In the genomic region with DNA sequence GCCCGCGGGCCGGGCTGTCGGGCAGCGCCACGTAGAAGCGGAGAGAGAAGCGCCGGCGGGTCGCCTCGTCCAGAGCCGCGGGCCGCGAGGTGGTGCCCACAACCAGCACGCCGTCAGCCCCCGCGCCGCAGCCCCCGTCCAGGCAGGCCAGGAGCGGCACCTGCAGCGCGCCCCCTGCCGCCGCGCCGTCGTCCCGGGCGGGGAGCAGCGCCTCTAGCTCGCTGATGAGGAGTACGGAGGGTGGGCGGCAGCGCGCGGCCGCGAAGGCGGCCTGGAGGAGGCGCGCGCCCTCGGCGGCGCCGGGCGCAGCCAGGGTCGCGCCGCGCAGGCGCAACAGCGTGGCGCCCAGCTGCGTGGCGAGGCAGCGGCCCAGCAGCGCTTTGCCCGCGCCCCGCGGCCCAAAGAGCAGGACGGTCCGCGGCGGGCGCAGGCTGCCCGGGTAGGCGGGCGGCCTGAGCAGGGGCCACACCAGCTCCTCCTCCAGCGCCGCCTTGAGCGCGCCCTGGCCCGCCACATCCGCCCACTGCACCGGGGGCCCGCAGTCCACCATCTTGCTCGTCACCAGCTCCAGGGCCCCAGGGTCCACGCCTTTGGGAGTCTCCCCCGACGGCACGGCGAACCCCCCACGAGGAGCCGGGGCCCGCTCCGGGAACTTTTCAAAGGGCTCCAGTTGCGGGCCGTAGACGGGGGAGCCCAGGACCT, we compare ENCODE assay signal across 8 cellular contexts.
A peak's percentile ranks its signal among the peaks of the same experiment; 100 is the strongest.
DNase-seq lines count a peak whose midpoint lies in the region; ATAC-seq and TF ChIP-seq lines count a peak whose summit lies in the region.

No MANE protein-coding gene starts in this region.

- peak overlapping the region; percentile 62 for H3K27ac ChIP-seq in layer of hippocampus (ENCODE audit: low read depth, low read length)

- H3K9me3 Mint-ChIP-seq in T-helper 2 cell treated with Interferon-gamma antibody and Interleukin-4, amounts not matched to agents 5 μg/mL and 100 μg/mL, for 36 hours, result no peaks in the 10 kb centered on the region

- H3K27me3 Mint-ChIP-seq in T-helper 2 cell treated with Interferon-gamma antibody and Interleukin-4, amounts not matched to agents 5 μg/mL and 100 μg/mL, for 36 hours (ENCODE audit: low read depth), result peaks cover 45% of the 10 kb centered on the region

- DNase-seq in DMS53 treated with DMSO at 0.1 percent for 48 hours (lab: John Stamatoyannopoulos, UW; ENCODE audit: unreplicated experiment) (peak; percentile 29), NCI-H1105 treated with DMSO at 0.1 percent for 48 hours (lab: John Stamatoyannopoulos, UW) (peak; percentile 43), astrocyte of the spinal cord (ENCODE audit: low read depth, low spot score) (peak; percentile 38)
- DNase-seq in T-helper 2 cell treated with Interferon-gamma antibody and Interleukin-4, amounts not matched to agents 5 μg/mL and 100 μg/mL, for 36 hours (ENCODE audit: low spot score), result peak; percentile 83
- DNase-seq in stimulated activated CD4-positive, alpha-beta T cell treated with anti-CD3 and anti-CD28 coated beads, Interleukin-4, amount 100 ng/mL, for 48 hours (ENCODE audit: low read depth in 2 of 2), result peak; percentile 75 to 78

- H3K4me3 ChIP-seq in astrocyte of the spinal cord (ENCODE audit: low read depth, low read length), result peak overlapping the region; percentile 44

- in situ Hi-C loops in astrocyte of the spinal cord (cut with HindIII; ENCODE audit: low sequenced_read_pairs), result no loop called here

- TF ChIP-seq CTCF in astrocyte of the spinal cord (IDR thresholded peaks at IDR 0.05; ENCODE audit: low read depth, low read length), result peak; percentile 11

- no peaks in the 10 kb centered on the region for H3K36me3 Mint-ChIP-seq in T-helper 2 cell treated with Interferon-gamma antibody and Interleukin-4, amounts not matched to agents 5 μg/mL and 100 μg/mL, for 36 hours (ENCODE audit: low read depth)

- no peak for ATAC-seq in HG03520 (IDR thresholded peaks at IDR 0.05; ENCODE audit: unreplicated experiment)
- no peak for ATAC-seq in HG02981 (IDR thresholded peaks at IDR 0.05; ENCODE audit: unreplicated experiment)

- peaks cover 4% of the 10 kb centered on the region for H3K4me1 Mint-ChIP-seq in T-helper 2 cell treated with Interferon-gamma antibody and Interleukin-4, amounts not matched to agents 5 μg/mL and 100 μg/mL, for 36 hours (ENCODE audit: low read depth)

- no peak overlapping the region for H3K27ac Mint-ChIP-seq in T-helper 2 cell treated with Interferon-gamma antibody and Interleukin-4, amounts not matched to agents 5 μg/mL and 100 μg/mL, for 36 hours

- no peaks in the 10 kb centered on the region for H3K27me3 ChIP-seq in layer of hippocampus (ENCODE audit: control insufficient read depth, insufficient read depth, low read length)

- peak overlapping the region; percentile 18 for H3K4me3 Mint-ChIP-seq in T-helper 2 cell treated with Interferon-gamma antibody and Interleukin-4, amounts not matched to agents 5 μg/mL and 100 μg/mL, for 36 hours

Comparison
In these comparisons a context has a peak if more than half of its experiments do, and no peak if none do; other contexts are left out.
1. DNase-seq: peak in every context shown above with its lines; median percentile 83 in T-helper 2 cell treated with Interferon-gamma antibody and Interleukin-4, amounts not matched to agents 5 μg/mL and 100 μg/mL, for 36 hours; 76 in stimulated activated CD4-positive, alpha-beta T cell treated with anti-CD3 and anti-CD28 coated beads, Interleukin-4, amount 100 ng/mL, for 48 hours; 43 in NCI-H1105 treated with DMSO at 0.1 percent for 48 hours; 38 in astrocyte of the spinal cord; 29 in DMS53 treated with DMSO at 0.1 percent for 48 hours.